8 cellular contexts compared by ENCODE assay signal in the genomic region with DNA sequence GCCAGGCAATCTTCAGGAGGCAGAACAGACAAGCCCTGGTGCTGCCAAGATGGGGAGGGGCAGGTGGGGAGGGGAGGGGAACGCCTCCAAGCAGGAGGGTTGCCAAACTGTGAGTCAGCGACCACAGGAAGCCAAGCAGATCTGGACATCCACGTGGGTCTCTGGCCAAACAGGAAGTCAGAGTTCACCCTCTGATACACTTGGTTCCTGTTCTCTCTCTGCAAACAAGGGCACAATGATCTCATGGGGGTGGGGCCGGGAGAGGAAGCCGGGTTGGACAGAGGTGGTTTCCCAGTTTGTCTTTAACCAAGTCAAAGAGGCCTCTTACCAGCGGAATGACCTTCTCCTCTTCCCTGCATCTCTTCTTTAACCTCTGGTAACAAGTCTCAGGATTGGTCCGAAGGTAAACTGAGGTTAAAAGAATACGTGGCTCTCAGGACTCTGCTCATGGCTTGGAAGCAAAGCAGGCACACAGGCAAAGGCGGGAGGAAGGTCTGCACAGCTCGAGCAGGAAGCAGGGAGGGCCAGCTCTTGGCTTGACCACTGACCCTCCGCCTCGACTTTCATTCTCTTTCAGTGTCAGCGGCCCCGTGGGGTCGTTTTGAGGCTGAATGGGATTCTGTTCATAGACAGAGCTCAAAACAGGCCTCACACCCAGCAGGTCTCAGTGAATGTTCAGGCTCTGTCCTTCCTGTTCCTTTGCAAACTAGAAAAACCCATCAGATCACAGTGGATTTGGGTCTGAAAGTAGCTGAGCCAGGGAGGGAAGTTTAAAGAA. TPM values are rescaled to one million over a fixed set of nuclear protein-coding genes. Genes with fewer than 3 reads are reported as not detected.
DNase-seq lines count a peak whose midpoint lies in the region; ATAC-seq and TF ChIP-seq lines count a peak whose summit lies in the region.

No MANE protein-coding gene starts in this region.

- H3K9ac ChIP-seq in colonic mucosa (ENCODE audit: low read depth in 2 of 2, low read length in 2 of 2) = peak overlapping the region; percentile 84 to 96

- peaks cover 18% of the 10 kb centered on the region for H3K4me1 ChIP-seq in colonic mucosa

- peak; percentile 98 for DNase-seq in GM12865 (ENCODE audit: low read depth)
- peak; percentile 56 for DNase-seq in NCI-H146 (lab: John Stamatoyannopoulos, UW)
- DNase-seq in activated CD4-positive, alpha-beta T cell treated with anti-CD3 and anti-CD28 coated beads for 24 hours (ENCODE audit: low read depth in 2 of 2) = peak; percentile 45 to 73
- peak; percentile 99 for DNase-seq in colonic mucosa
- DNase-seq in lower leg skin (ENCODE audit: low spot score in 2 of 2) = peak; percentile 97 to 99
- DNase-seq in stimulated activated CD4-positive, alpha-beta T cell treated with anti-CD3 and anti-CD28 coated beads, Interleukin-4, amount 100 ng/mL, for 4 hours = peak; percentile 52 to 69
- no peak for DNase-seq in NCI-H526 (lab: John Stamatoyannopoulos, UW)

- TF ChIP-seq POLR2A in lower leg skin (IDR thresholded peaks at IDR 0.05) = no peak

- peak overlapping the region; percentile 97 for H3K27ac ChIP-seq in colonic mucosa

- no peaks in the 10 kb centered on the region for H3K27me3 ChIP-seq in colonic mucosa

- H3K9me3 ChIP-seq in colonic mucosa = no peaks in the 10 kb centered on the region

- H3K4me3 ChIP-seq in GM12865 (ENCODE audit: low read depth, low read length) = peak overlapping the region; percentile 49
- H3K4me3 ChIP-seq in colonic mucosa = no peak overlapping the region
- no peak overlapping the region for H3K4me3 ChIP-seq in lower leg skin (ENCODE audit: low read depth, poor library complexity, severe bottlenecking)

- 21 to 24% methylated on average over 14 to 15 of the region's 15 CpGs for WGBS in lower leg skin, 2 donors

- no peaks in the 10 kb centered on the region for H3K36me3 ChIP-seq in colonic mucosa

- intact Hi-C loops in colonic mucosa (cut with DNase I) = loop anchor here (5.0 kb wide), 1 partner anchor 35 kb away; a partner anchor contains a TSS
- intact Hi-C loops in lower leg skin (cut with DNase I; ENCODE audit: low total_unique reads) = no loop called here

- ATAC-seq in HG02678 (IDR thresholded peaks at IDR 0.05; ENCODE audit: unreplicated experiment) = peak; percentile 97

- no peak for TF ChIP-seq CTCF in GM12865 (IDR thresholded peaks at IDR 0.05; ENCODE audit: insufficient read depth, low read depth, low read length, missing control alignments)
- TF ChIP-seq CTCF in colonic mucosa (IDR thresholded peaks at IDR 0.05) = no peak
- no peak for TF ChIP-seq CTCF in lower leg skin (IDR thresholded peaks at IDR 0.05)

RNA-seq across cellular contexts. Expression of a gene that starts 32.9 kb away (rescaled TPM):
- total RNA-seq in colonic mucosa = 10 to 100 TPM; 11.9 to 17.0 TPM
- total RNA-seq in lower leg skin = 10 to 100 TPM; 15.3 to 28.3 (median 22.6) TPM

RNA-seq across cellular contexts. Expression of a gene that starts 35.4 kb away (rescaled TPM):
- total RNA-seq in colonic mucosa (10 to 100 TPM; 41.5 to 58.4 TPM), lower leg skin (10 to 100 TPM; 10.2 to 24.8 (median 17.5) TPM)

RNA-seq across cellular contexts. Expression of a gene that starts 49.2 kb away (rescaled TPM):
- total RNA-seq in colonic mucosa = 1 to 10 TPM; 5.1 to 9.4 TPM
- 1 to 10 TPM in 2 of 4 donors, under 1 TPM in 1, not detected in 1; 0.39 to 2.1 (median 1.9) TPM for total RNA-seq in lower leg skin

Comparison
In these comparisons a context has a peak if more than half of its experiments do, and no peak if none do; other contexts are left out.
1. DNase-seq: peak in GM12865 (single experiment), NCI-H146 (single experiment), activated CD4-positive, alpha-beta T cell treated with anti-CD3 and anti-CD28 coated beads for 24 hours (2 of 2), colonic mucosa (single experiment), lower leg skin (2 of 2) and stimulated activated CD4-positive, alpha-beta T cell treated with anti-CD3 and anti-CD28 coated beads, Interleukin-4, amount 100 ng/mL, for 4 hours (2 of 2); none in NCI-H526 (0 of 2).